ENCODE assay signal across 14 cellular contexts in genomic region chr14:44404599-44405349, GRCh38.
DNase-seq lines count a peak whose midpoint lies in the region; ATAC-seq and TF ChIP-seq lines count a peak whose summit lies in the region.
"Had no signal": no experiment of that assay in that cellular context is flagged by ENCODE, and none has a peak within 500 bp of the region (broad histone marks: within the 10 kb centered on the region; RNA-seq: fewer than 3 reads in every experiment).

No MANE protein-coding gene starts in this region.

- H2AFZ ChIP-seq in PC-3 (ENCODE audit: low read length) = no peak overlapping the region

- peak; percentile 30 for DNase-seq in NCI-H345 (lab: John Stamatoyannopoulos, UW)
- no peak for DNase-seq in NCI-H345 treated with DMSO at 0.1 percent for 48 hours (lab: John Stamatoyannopoulos, UW; ENCODE audit: unreplicated experiment)
- no peak for DNase-seq in PC-3
- DNase-seq in fibroblast of pulmonary artery (ENCODE audit: low read depth) = peak; percentile 8
- peak; percentile 6 for DNase-seq in stromal cell of bone marrow (ENCODE audit: low read depth)
- DNase-seq in amniotic stem cell (lab: John Stamatoyannopoulos, UW) = no peak
- no peak for DNase-seq in type B pancreatic cell (ENCODE audit: extremely low spot score, unreplicated experiment)
- DNase-seq: NCI-H2107, NCI-H526, SHP77 had no signal

- POLR2A ChIA-PET in PC-3 (lab: Charles Lee; ENCODE audit: unreplicated experiment) = no interaction called here

- H3K9me3 ChIP-seq in PC-3 (ENCODE audit: low read length) = no peaks in the 10 kb centered on the region
- H3K9me3 ChIP-seq: A549 had no signal

- H3K4me3 ChIP-seq in PC-3 (ENCODE audit: low read length) = no peak overlapping the region
- no peak overlapping the region for H3K4me3 ChIP-seq in fibroblast of pulmonary artery (replicated peaks; ENCODE audit: low read depth, low read length)
- H3K4me3 ChIP-seq: A549 had no signal

- H3K9ac ChIP-seq in PC-3 (ENCODE audit: low read length) = no peak overlapping the region

- BruUV-seq in PC-3 (replicated peaks; lab: Mats Ljungman, UMichigan) = no TSS peak

- TF ChIP-seq CTCF in PC-3 (conservative IDR thresholded peaks at IDR 0.05; ENCODE audit: low read depth, low read length) (no peak), fibroblast of pulmonary artery (IDR thresholded peaks at IDR 0.05; ENCODE audit: low read length, missing control alignments) (no peak), type B pancreatic cell (conservative IDR thresholded peaks at IDR 0.05) (no peak)

- H3K27ac ChIP-seq in PC-3 (ENCODE audit: low read length) = no peak overlapping the region
- H3K27ac ChIP-seq: A549, C4-2B had no signal

- H3K79me2 ChIP-seq in PC-3 (ENCODE audit: low read length) = no peaks in the 10 kb centered on the region

- H3K27me3 Mint-ChIP-seq in type B pancreatic cell = peaks cover 19% of the 10 kb centered on the region

- no peak overlapping the region for H3K27ac Mint-ChIP-seq in type B pancreatic cell

- no peaks in the 10 kb centered on the region for H3K9me3 Mint-ChIP-seq in type B pancreatic cell

- ATAC-seq in PC-3 (peak; percentile 20; the same call in 1 of the 2 replicates), GM19455 (IDR thresholded peaks at IDR 0.05; ENCODE audit: unreplicated experiment) (no peak)
- ATAC-seq: A549, Panc1 had no signal

- no peaks in the 10 kb centered on the region for H3K36me3 Mint-ChIP-seq in type B pancreatic cell

- no peaks in the 10 kb centered on the region for H3K4me1 Mint-ChIP-seq in type B pancreatic cell (ENCODE audit: unreplicated experiment)

- intact Hi-C loops in PC-3 (cut with micrococcal nuclease) = loop anchor here (2.0 kb wide), 1 partner anchor 66 kb away; no protein-coding TSS in a partner anchor

- peaks cover 8% of the 10 kb centered on the region for H3K4me1 ChIP-seq in PC-3 (ENCODE audit: insufficient read depth, low read length)
- H3K4me1 ChIP-seq: A549 had no signal

- H3F3A ChIP-seq in PC-3 (ENCODE audit: low read length, unreplicated experiment) = no peaks in the 10 kb centered on the region

- no peaks in the 10 kb centered on the region for H3K27me3 ChIP-seq in PC-3 (ENCODE audit: low read length)

- CTCF ChIA-PET in PC-3 (lab: Charles Lee) = no interaction called here

- H3K36me3 ChIP-seq in PC-3 (ENCODE audit: low read depth, low read length) = no peaks in the 10 kb centered on the region

- no peak overlapping the region for H3K4me3 Mint-ChIP-seq in type B pancreatic cell

- H3K9me2 ChIP-seq in PC-3 (replicated peaks; ENCODE audit: low read length) = no peaks in the 10 kb centered on the region

- H4K20me1 ChIP-seq in PC-3 (ENCODE audit: low read length) = no peaks in the 10 kb centered on the region

- H3K4me2 ChIP-seq in PC-3 (ENCODE audit: low read length) = no peak overlapping the region
- H3K4me2 ChIP-seq: A549 had no signal

Comparison
In these comparisons a context has a peak if more than half of its experiments do, and no peak if none do; other contexts are left out.
1. DNase-seq: peak in NCI-H345 (single experiment), fibroblast of pulmonary artery (single experiment) and stromal cell of bone marrow (single experiment); none in NCI-H345 treated with DMSO at 0.1 percent for 48 hours (single experiment), PC-3 (single experiment), amniotic stem cell (single experiment) and type B pancreatic cell (single experiment).